24 cellular contexts compared by ENCODE assay signal in genomic region chrX:115284877-115285276, GRCh38. TPM values are rescaled to one million over a fixed set of nuclear protein-coding genes. Genes with fewer than 3 reads are reported as not detected.
A peak's percentile ranks its signal among the peaks of the same experiment; 100 is the strongest.
DNase-seq lines count a peak whose midpoint lies in the region; ATAC-seq, FAIRE-seq and TF ChIP-seq lines count a peak whose summit lies in the region.
"Had no signal": no experiment of that assay in that cellular context is flagged by ENCODE, and none has a peak within 500 bp of the region (broad histone marks: within the 10 kb centered on the region; RNA-seq: fewer than 3 reads in every experiment).

No MANE protein-coding gene starts in this region.

- no peak overlapping the region for H2AFZ ChIP-seq in endothelial cell of umbilical vein (ENCODE audit: low read depth, low read length)

- CTCF ChIA-PET in BJ (lab: Yijun Ruan, JAX) = interaction anchor here (0.5 to 1.8 kb wide), 6 partner anchors 9 to 314 kb away, joined by 3 to 7 read pairs (median 4); no protein-coding TSS in a partner anchor
- CTCF ChIA-PET in endothelial cell of umbilical vein (lab: Charles Lee) = interaction anchor here (0.5 to 1.3 kb wide), 5 partner anchors 13 to 659 kb away, joined by 3 to 5 read pairs (median 3); no protein-coding TSS in a partner anchor

- H4K20me1 ChIP-seq in endothelial cell of umbilical vein (replicated peaks; ENCODE audit: control insufficient read depth, extremely low read depth, insufficient read depth, low read length) = no peaks in the 10 kb centered on the region

- dilution Hi-C loops in endothelial cell of umbilical vein (cut with MboI; ENCODE audit: extremely low pct_ligation_motif_present, low sequenced_read_pairs) = no loop called here

- intact Hi-C loops in endothelial cell of umbilical vein (cut with micrococcal nuclease) = loop anchor here (10.0 kb wide), 1 partner anchor 660 kb away; no protein-coding TSS in a partner anchor

- H3K9me3 ChIP-seq in endothelial cell of umbilical vein (replicated peaks; ENCODE audit: control insufficient read depth, insufficient read depth, low read length) = no peaks in the 10 kb centered on the region

- H3K4me1 ChIP-seq in endothelial cell of umbilical vein (ENCODE audit: control insufficient read depth, extremely low read depth, insufficient read depth, low read length) = no peaks in the 10 kb centered on the region

- H3K36me3 ChIP-seq in BJ (ENCODE audit: control insufficient read depth, insufficient read depth, low read length) = no peaks in the 10 kb centered on the region
- no peaks in the 10 kb centered on the region for H3K36me3 ChIP-seq in endothelial cell of umbilical vein (ENCODE audit: control insufficient read depth in 2 of 2, extremely low read depth in 1 of 2, insufficient read depth in 2 of 2, low read length in 2 of 2)

- no peaks in the 10 kb centered on the region for H3K79me2 ChIP-seq in endothelial cell of umbilical vein (ENCODE audit: control insufficient read depth, insufficient read depth, low read length)

- DNase-seq in BJ (ENCODE audit: low read depth) (no peak), OCI-M1 (lab: John Stamatoyannopoulos, UW) (peak; percentile 29), endothelial cell of umbilical vein (ENCODE audit: low read depth, low spot score) (peak; percentile 5), osteocyte (ENCODE audit: extremely low spot score, unreplicated experiment) (no peak), NCI-H1436 treated with DMSO at 0.1 percent for 48 hours (lab: John Stamatoyannopoulos, UW) (no peak)
- DNase-seq: activated CD4-positive, alpha-beta T cell treated with anti-CD3 and anti-CD28 coated beads, Interleukin-2, amount 10 ng/mL, durations not matched to agents 7 days and 5 days; activated CD8-positive, alpha-beta memory T cell treated with anti-CD3 and anti-CD28 coated beads, Interleukin-2, amount 50 U/mL, for 4 hours; activated naive CD8-positive, alpha-beta T cell treated with anti-CD3 and anti-CD28 coated beads, Interleukin-2, amount 10 ng/mL, durations not matched to agents 7 days and 5 days; DMS53; glutamatergic neuron; natural killer cell; NCI-H526 treated with DMSO at 0.1 percent for 48 hours had no signal

- H3K4me1 Mint-ChIP-seq in osteocyte (ENCODE audit: unreplicated experiment) = no peaks in the 10 kb centered on the region
- H3K4me1 Mint-ChIP-seq: activated CD4-positive, alpha-beta T cell treated with anti-CD3 and anti-CD28 coated beads, Interleukin-2, amount 10 ng/mL, durations not matched to agents 7 days and 5 days; activated naive CD8-positive, alpha-beta T cell treated with anti-CD3 and anti-CD28 coated beads, Interleukin-2, amount 10 ng/mL, durations not matched to agents 7 days and 5 days; natural killer cell; stimulated activated effector memory CD8-positive, alpha-beta T cell treated with anti-CD3 and anti-CD28 coated beads, Interleukin-12 subunit alpha, Interleukin-12 subunit beta, amount 100 ng/mL, for 72 hours had no signal

- H3K4me3 ChIP-seq in BJ (ENCODE audit: low read depth, low read length) (no peak overlapping the region), endothelial cell of umbilical vein (replicated peaks in 1 of 3; ENCODE audit: insufficient read depth in 1 of 3, low read depth in 1 of 3, low read length in 3 of 3) (no peak overlapping the region)

- no peak for ATAC-seq in HG02870 (IDR thresholded peaks at IDR 0.05; ENCODE audit: unreplicated experiment)
- no peak for ATAC-seq in GM19463 (IDR thresholded peaks at IDR 0.05; ENCODE audit: unreplicated experiment)
- ATAC-seq: natural killer cell; stimulated activated effector memory CD8-positive, alpha-beta T cell treated with anti-CD3 and anti-CD28 coated beads, Interleukin-12 subunit alpha, Interleukin-12 subunit beta, amount 100 ng/mL, for 72 hours had no signal

- H3K9me1 ChIP-seq in endothelial cell of umbilical vein (replicated peaks; ENCODE audit: control insufficient read depth, extremely low read depth, insufficient read depth, low read length) = no peaks in the 10 kb centered on the region

- H3K27me3 ChIP-seq in BJ (ENCODE audit: control insufficient read depth, insufficient read depth, low read length) (no peaks in the 10 kb centered on the region), endothelial cell of umbilical vein (ENCODE audit: control insufficient read depth in 2 of 2, insufficient read depth in 2 of 2, low read length in 2 of 2) (no peaks in the 10 kb centered on the region)

- TF ChIP-seq CTCF in BJ (IDR thresholded peaks at IDR 0.05; ENCODE audit: insufficient read depth, low read depth, low read length) (0 out of 2 replicates have a peak, but pooled peaks have one; percentile 18), endothelial cell of umbilical vein (IDR thresholded peaks at IDR 0.05; ENCODE audit: extremely low read depth in 1 of 2, insufficient read depth in 1 of 2, low read depth in 1 of 2, low read length in 2 of 2) (no peak), osteocyte (IDR thresholded peaks at IDR 0.05) (peak; percentile 41)

- no TSS peak for BruUV-seq in endothelial cell of umbilical vein (replicated peaks; lab: Mats Ljungman, UMichigan)

- no peak overlapping the region for H3K9ac ChIP-seq in endothelial cell of umbilical vein (replicated peaks; ENCODE audit: extremely low read depth, insufficient read depth, low read length)
- H3K9ac ChIP-seq: KMS-11 had no signal

- H3K4me3 Mint-ChIP-seq in osteocyte (ENCODE audit: unreplicated experiment) = no peak overlapping the region
- H3K4me3 Mint-ChIP-seq: activated CD4-positive, alpha-beta T cell treated with anti-CD3 and anti-CD28 coated beads, Interleukin-2, amount 10 ng/mL, durations not matched to agents 7 days and 5 days; activated naive CD8-positive, alpha-beta T cell treated with anti-CD3 and anti-CD28 coated beads, Interleukin-2, amount 10 ng/mL, durations not matched to agents 7 days and 5 days; brain; dendritic cell treated with granulocyte-macrophage colony-stimulating factor and Interleukin-4, amounts not matched to agents 40 ng/mL and 50 ng/mL, for 4 days; natural killer cell; stimulated activated effector memory CD8-positive, alpha-beta T cell treated with anti-CD3 and anti-CD28 coated beads, Interleukin-12 subunit alpha, Interleukin-12 subunit beta, amount 100 ng/mL, for 72 hours; T-helper 1 cell treated with Interleukin-12 subunit alpha and Interleukin-12 subunit beta and Interleukin-4 antibody, amounts not matched to agents 30 μg/mL and 1 μg/mL, for 36 hours had no signal

- POLR2A ChIA-PET in BJ (lab: Charles Lee) (no interaction called here), endothelial cell of umbilical vein (lab: Charles Lee) (no interaction called here)

- no peaks in the 10 kb centered on the region for H3K9me3 Mint-ChIP-seq in osteocyte (ENCODE audit: unreplicated experiment)
- H3K9me3 Mint-ChIP-seq: activated CD4-positive, alpha-beta T cell treated with anti-CD3 and anti-CD28 coated beads, Interleukin-2, amount 10 ng/mL, durations not matched to agents 7 days and 5 days; activated naive CD8-positive, alpha-beta T cell treated with anti-CD3 and anti-CD28 coated beads, Interleukin-2, amount 10 ng/mL, durations not matched to agents 7 days and 5 days; activated T-helper 2 cell treated with anti-CD3 and anti-CD28 coated beads, Interferon-gamma antibody, Interleukin-2, Interleukin-4, amounts not matched to agents 10 μg/mL and 5 μg/mL and 100 μg/mL, durations not matched to agents 14 hours and 24 hours and 36 hours; stimulated activated effector memory CD8-positive, alpha-beta T cell treated with anti-CD3 and anti-CD28 coated beads, Interleukin-12 subunit alpha, Interleukin-12 subunit beta, amount 100 ng/mL, for 72 hours; T-helper 1 cell treated with Interleukin-12 subunit alpha and Interleukin-12 subunit beta and Interleukin-4 antibody, amounts not matched to agents 30 μg/mL and 1 μg/mL, for 36 hours had no signal

- H3K4me2 ChIP-seq in endothelial cell of umbilical vein (ENCODE audit: insufficient read depth, low read length) = no peak overlapping the region
- H3K4me2 ChIP-seq: KMS-11 had no signal

- no peak for TF ChIP-seq POLR2A in endothelial cell of umbilical vein (IDR thresholded peaks at IDR 0.05; ENCODE audit: low read depth, low read length)

- H3K27ac ChIP-seq in endothelial cell of umbilical vein (ENCODE audit: insufficient read depth, low read depth, low read length) = no peak overlapping the region
- H3K27ac ChIP-seq: KMS-11 had no signal

- peaks cover 35% of the 10 kb centered on the region for H3K27me3 Mint-ChIP-seq in osteocyte (ENCODE audit: unreplicated experiment)
- H3K27me3 Mint-ChIP-seq: activated CD4-positive, alpha-beta T cell treated with anti-CD3 and anti-CD28 coated beads, Interleukin-2, amount 10 ng/mL, durations not matched to agents 7 days and 5 days; activated naive CD8-positive, alpha-beta T cell treated with anti-CD3 and anti-CD28 coated beads, Interleukin-2, amount 10 ng/mL, durations not matched to agents 7 days and 5 days; dendritic cell treated with granulocyte-macrophage colony-stimulating factor and Interleukin-4, amounts not matched to agents 40 ng/mL and 50 ng/mL, for 4 days had no signal

- FAIRE-seq in endothelial cell of umbilical vein (lab: Jason Lieb, UNC) = peak; percentile 66

- no peaks in the 10 kb centered on the region for H3K36me3 Mint-ChIP-seq in osteocyte (ENCODE audit: unreplicated experiment)
- H3K36me3 Mint-ChIP-seq: activated naive CD8-positive, alpha-beta T cell treated with anti-CD3 and anti-CD28 coated beads, Interleukin-2, amount 10 ng/mL, durations not matched to agents 7 days and 5 days; brain; natural killer cell; stimulated activated effector memory CD8-positive, alpha-beta T cell treated with anti-CD3 and anti-CD28 coated beads, Interleukin-12 subunit alpha, Interleukin-12 subunit beta, amount 100 ng/mL, for 72 hours had no signal

- no peak overlapping the region for H3K27ac Mint-ChIP-seq in osteocyte (ENCODE audit: unreplicated experiment)
- H3K27ac Mint-ChIP-seq: activated CD4-positive, alpha-beta T cell treated with anti-CD3 and anti-CD28 coated beads, Interleukin-2, amount 10 ng/mL, durations not matched to agents 7 days and 5 days; activated naive CD8-positive, alpha-beta T cell treated with anti-CD3 and anti-CD28 coated beads, Interleukin-2, amount 10 ng/mL, durations not matched to agents 7 days and 5 days; activated T-helper 2 cell treated with anti-CD3 and anti-CD28 coated beads, Interferon-gamma antibody, Interleukin-2, Interleukin-4, amounts not matched to agents 10 μg/mL and 5 μg/mL and 100 μg/mL, durations not matched to agents 14 hours and 24 hours and 36 hours; brain; dendritic cell treated with granulocyte-macrophage colony-stimulating factor and Interleukin-4, amounts not matched to agents 40 ng/mL and 50 ng/mL, for 4 days; natural killer cell; stimulated activated effector memory CD8-positive, alpha-beta T cell treated with anti-CD3 and anti-CD28 coated beads, Interleukin-12 subunit alpha, Interleukin-12 subunit beta, amount 100 ng/mL, for 72 hours; T-helper 1 cell treated with Interleukin-12 subunit alpha and Interleukin-12 subunit beta and Interleukin-4 antibody, amounts not matched to agents 30 μg/mL and 1 μg/mL, for 36 hours had no signal

RNA-seq across cellular contexts. Expression of gene LUZP4, which starts 4.6 kb away (rescaled TPM):
- polyA plus RNA-seq in BJ (2011; rRNA removed) = not detected in 2 replicates
- not detected in 2 replicates for polyA minus RNA-seq in BJ (2011; rRNA and poly(A)+ RNA removed)
- total RNA-seq in endothelial cell of umbilical vein = not detected in 2 replicates
- not detected in 2 replicates for polyA plus RNA-seq in endothelial cell of umbilical vein
- polyA plus RNA-seq in endothelial cell of umbilical vein (2011; cell fraction: cytosol; rRNA removed) = not detected in 2 replicates
- polyA plus RNA-seq in endothelial cell of umbilical vein (2011; cell fraction: nucleus; rRNA removed) = not detected in 2 replicates
- polyA plus RNA-seq in endothelial cell of umbilical vein (2012) = not detected in 2 replicates
- not detected in 2 replicates for polyA minus RNA-seq in endothelial cell of umbilical vein
- not detected for polyA minus RNA-seq in endothelial cell of umbilical vein (2011; cell fraction: cytosol; rRNA and poly(A)+ RNA removed)
- polyA minus RNA-seq in endothelial cell of umbilical vein (2011; cell fraction: nucleus; rRNA and poly(A)+ RNA removed) = not detected in 2 replicates
- not detected in 2 replicates for total RNA-seq in osteocyte
- total RNA-seq: activated CD4-positive, alpha-beta T cell treated with anti-CD3 and anti-CD28 coated beads, Interleukin-2, amount 10 ng/mL, durations not matched to agents 7 days and 5 days; activated naive CD8-positive, alpha-beta T cell treated with anti-CD3 and anti-CD28 coated beads, Interleukin-2, amount 10 ng/mL, durations not matched to agents 7 days and 5 days; activated T-helper 2 cell treated with anti-CD3 and anti-CD28 coated beads, Interferon-gamma antibody, Interleukin-2, Interleukin-4, amounts not matched to agents 10 μg/mL and 5 μg/mL and 100 μg/mL, durations not matched to agents 14 hours and 24 hours and 36 hours; H4; HT1080; natural killer cell; posterior vena cava; temporal lobe had no signal

RNA-seq across cellular contexts. Expression of gene LRCH2, which starts 51.0 kb away (rescaled TPM):
- polyA plus RNA-seq in BJ (2011; rRNA removed) (1.5 and 4.1 TPM in 2 replicates), endothelial cell of umbilical vein (0.94 and 1.1 TPM in 2 replicates)
- polyA minus RNA-seq in BJ (2011; rRNA and poly(A)+ RNA removed) = 1.7 and 2.0 TPM in 2 replicates
- total RNA-seq in endothelial cell of umbilical vein (4.6 and 4.7 TPM in 2 replicates), osteocyte (7.9 and 8.6 TPM in 2 replicates)
- 1.3 and 1.4 TPM in 2 replicates for polyA plus RNA-seq in endothelial cell of umbilical vein (2011; cell fraction: cytosol; rRNA removed)
- polyA plus RNA-seq in endothelial cell of umbilical vein (2011; cell fraction: nucleus; rRNA removed) = 2.7 and 3.3 TPM in 2 replicates
- polyA plus RNA-seq in endothelial cell of umbilical vein (2012) = 2.8 and 3.7 TPM in 2 replicates
- polyA minus RNA-seq in endothelial cell of umbilical vein = 1.6 and 2.5 TPM in 2 replicates
- polyA minus RNA-seq in endothelial cell of umbilical vein (2011; cell fraction: cytosol; rRNA and poly(A)+ RNA removed) = not detected
- 5.0 and 6.8 TPM in 2 replicates for polyA minus RNA-seq in endothelial cell of umbilical vein (2011; cell fraction: nucleus; rRNA and poly(A)+ RNA removed)
- total RNA-seq: activated CD4-positive, alpha-beta T cell treated with anti-CD3 and anti-CD28 coated beads, Interleukin-2, amount 10 ng/mL, durations not matched to agents 7 days and 5 days; activated naive CD8-positive, alpha-beta T cell treated with anti-CD3 and anti-CD28 coated beads, Interleukin-2, amount 10 ng/mL, durations not matched to agents 7 days and 5 days; activated T-helper 2 cell treated with anti-CD3 and anti-CD28 coated beads, Interferon-gamma antibody, Interleukin-2, Interleukin-4, amounts not matched to agents 10 μg/mL and 5 μg/mL and 100 μg/mL, durations not matched to agents 14 hours and 24 hours and 36 hours; natural killer cell had no signal

Comparison
In these comparisons a context has a peak if more than half of its experiments do, and no peak if none do; other contexts are left out.
1. DNase-seq: peak in OCI-M1 (single experiment) and endothelial cell of umbilical vein (single experiment); none in BJ (single experiment), osteocyte (single experiment) and NCI-H1436 treated with DMSO at 0.1 percent for 48 hours (single experiment).
2. CTCF ChIP-seq: peak in BJ (single experiment) and osteocyte (single experiment); none in endothelial cell of umbilical vein (0 of 2).